Comparison of ENCODE assay signal across 21 cellular contexts in genomic region chr5:313806-314376, GRCh38. TPM values are rescaled to one million over a fixed set of nuclear protein-coding genes. Genes with fewer than 3 reads are reported as not detected.
DNase-seq lines count a peak whose midpoint lies in the region; ATAC-seq and TF ChIP-seq lines count a peak whose summit lies in the region.
"Had no signal": no experiment of that assay in that cellular context is flagged by ENCODE, and none has a peak within 500 bp of the region (broad histone marks: within the 10 kb centered on the region; RNA-seq: fewer than 3 reads in every experiment).

No MANE protein-coding gene starts in this region.

- H3K9me3 ChIP-seq in CD8-positive, alpha-beta T cell (ENCODE audit: low read length), result no peaks in the 10 kb centered on the region
- H3K9me3 ChIP-seq in DND-41 (ENCODE audit: insufficient read depth, low read length, severe bottlenecking) (no peaks in the 10 kb centered on the region), WERI-Rb-1 (ENCODE audit: severe bottlenecking) (no peaks in the 10 kb centered on the region)
- H3K9me3 ChIP-seq: MG63, SJSA1 had no signal

- intact Hi-C loops in CD8-positive, alpha-beta T cell (cut with DNase I, micrococcal nuclease), result no loop called here

- peaks cover 56% of the 10 kb centered on the region for H3K36me3 Mint-ChIP-seq in CD8-positive, alpha-beta T cell
- peaks cover 5% of the 10 kb centered on the region for H3K36me3 Mint-ChIP-seq in progenitor cell of endocrine pancreas (ENCODE audit: insufficient read depth)
- H3K36me3 Mint-ChIP-seq in HFFc6 (ENCODE audit: low read depth), result 0 out of 2 replicates have a peak, but pooled peaks cover 6% of the 10 kb centered on the region

- POLR2A ChIA-PET in CD8-positive, alpha-beta T cell (lab: Charles Lee), result no interaction called here

- peak overlapping the region; percentile 33 for H3K27ac Mint-ChIP-seq in CD8-positive, alpha-beta T cell
- H3K27ac Mint-ChIP-seq in progenitor cell of endocrine pancreas, result peak overlapping the region; percentile 82
- no peak overlapping the region for H3K27ac Mint-ChIP-seq in HFFc6

- peaks cover 5% of the 10 kb centered on the region for H3K4me1 ChIP-seq in CD8-positive, alpha-beta T cell (ENCODE audit: insufficient read depth, low read length)
- H3K4me1 ChIP-seq in DND-41 (ENCODE audit: insufficient read depth, low read length), result peaks cover 27% of the 10 kb centered on the region

- H3K79me2 ChIP-seq in DND-41 (ENCODE audit: insufficient read depth, low read length), result peaks cover 22% of the 10 kb centered on the region

- H3K4me3 ChIP-seq in CD8-positive, alpha-beta T cell (ENCODE audit: low read depth, low read length), result no peak overlapping the region
- H3K4me3 ChIP-seq in DND-41 (ENCODE audit: low read depth in 1 of 2, low read length in 2 of 2), result no peak overlapping the region
- no peak overlapping the region for H3K4me3 ChIP-seq in WERI-Rb-1 (ENCODE audit: low read depth, low read length)
- H3K4me3 ChIP-seq: GM23248, MG63, SJSA1 had no signal

- H4K20me1 ChIP-seq in DND-41 (ENCODE audit: insufficient read depth, low read length), result peaks cover 54% of the 10 kb centered on the region

- no peak for DNase-seq in CD8-positive, alpha-beta T cell
- DNase-seq in DND-41, result no peak
- DNase-seq in WERI-Rb-1, result no peak
- no peak for DNase-seq in progenitor cell of endocrine pancreas (ENCODE audit: low spot score, unreplicated experiment)
- no peak for DNase-seq in dedifferentiated amniotic fluid mesenchymal stem cell (ENCODE audit: extremely low spot score)
- no peak for DNase-seq in HFFc6
- DNase-seq in iPS-NIHi7 (ENCODE audit: extremely low spot score), result no peak
- DNase-seq: ACHN, EL, GM23248, Karpas-422, MG63, NCI-H1048, NCI-H1436, NCI-H1930, NCI-H345, PC-3, SW 1271 had no signal

- no peak overlapping the region for H2AFZ ChIP-seq in DND-41 (ENCODE audit: low read depth, low read length)
- H2AFZ ChIP-seq: GM23248 had no signal

- no peak for TF ChIP-seq CTCF in CD8-positive, alpha-beta T cell (IDR thresholded peaks at IDR 0.05)
- TF ChIP-seq CTCF in DND-41 (IDR thresholded peaks at IDR 0.05; ENCODE audit: borderline replicate concordance, extremely low read depth, low read length, poor library complexity, severe bottlenecking) (no peak), WERI-Rb-1 (IDR thresholded peaks at IDR 0.05; ENCODE audit: low read depth, low read length) (no peak), progenitor cell of endocrine pancreas (IDR thresholded peaks at IDR 0.05; ENCODE audit: unreplicated experiment) (no peak), HFFc6 (IDR thresholded peaks at IDR 0.05) (no peak)

- no peak overlapping the region for H3K4me3 Mint-ChIP-seq in CD8-positive, alpha-beta T cell
- H3K4me3 Mint-ChIP-seq in progenitor cell of endocrine pancreas (ENCODE audit: low read depth) (no peak overlapping the region), HFFc6 (no peak overlapping the region)
- H3K4me3 Mint-ChIP-seq: CD14-positive monocyte had no signal

- no peak overlapping the region for H3K27ac ChIP-seq in CD8-positive, alpha-beta T cell (ENCODE audit: low read depth, low read length)
- H3K27ac ChIP-seq in DND-41 (ENCODE audit: low read length) (0 out of 2 replicates have a peak overlapping the region, but pooled peaks have one; percentile 1), WERI-Rb-1 (peak overlapping the region; percentile 23)
- H3K27ac ChIP-seq: GM23248, SJSA1 had no signal

- no peaks in the 10 kb centered on the region for H3K27me3 ChIP-seq in CD8-positive, alpha-beta T cell (ENCODE audit: insufficient read depth, low read length)
- H3K27me3 ChIP-seq in DND-41 (ENCODE audit: insufficient read depth, low read length, poor library complexity) (no peaks in the 10 kb centered on the region), WERI-Rb-1 (ENCODE audit: insufficient read depth, low read depth, severe bottlenecking) (peaks cover 7% of the 10 kb centered on the region)
- H3K27me3 ChIP-seq: MG63, SJSA1 had no signal

- no peak overlapping the region for H3K4me2 ChIP-seq in DND-41 (ENCODE audit: insufficient read depth, low read length)

- peaks cover 7% of the 10 kb centered on the region for H3K4me1 Mint-ChIP-seq in CD8-positive, alpha-beta T cell (ENCODE audit: low read depth)
- H3K4me1 Mint-ChIP-seq in progenitor cell of endocrine pancreas (ENCODE audit: low read depth) (peaks cover 11% of the 10 kb centered on the region), HFFc6 (ENCODE audit: low read depth) (peaks cover 6% of the 10 kb centered on the region; the same call in 1 of the 2 replicates)
- H3K4me1 Mint-ChIP-seq: CD14-positive monocyte had no signal

- CTCF ChIA-PET in CD8-positive, alpha-beta T cell (lab: Charles Lee), result no interaction called here

- H3K9me3 Mint-ChIP-seq in CD8-positive, alpha-beta T cell, result no peaks in the 10 kb centered on the region
- H3K9me3 Mint-ChIP-seq in progenitor cell of endocrine pancreas (ENCODE audit: low read depth), result no peaks in the 10 kb centered on the region
- no peaks in the 10 kb centered on the region for H3K9me3 Mint-ChIP-seq in HFFc6
- H3K9me3 Mint-ChIP-seq: CD14-positive monocyte had no signal

- H3K27me3 Mint-ChIP-seq in CD8-positive, alpha-beta T cell (ENCODE audit: low read depth), result no peaks in the 10 kb centered on the region
- peaks cover 3% of the 10 kb centered on the region for H3K27me3 Mint-ChIP-seq in progenitor cell of endocrine pancreas
- peaks cover 5% of the 10 kb centered on the region for H3K27me3 Mint-ChIP-seq in HFFc6 (ENCODE audit: insufficient read depth)

- no peak for ATAC-seq in CD8-positive, alpha-beta T cell
- no peak for ATAC-seq in DND-41 (ENCODE audit: insufficient read depth, low read depth)
- ATAC-seq: HCT116, PC-3 had no signal

- no peak overlapping the region for H3K9ac ChIP-seq in DND-41 (ENCODE audit: low read depth, low read length)
- H3K9ac ChIP-seq: GM23248 had no signal

- H3K36me3 ChIP-seq in CD8-positive, alpha-beta T cell (ENCODE audit: insufficient read depth, low read length), result peaks cover 14% of the 10 kb centered on the region
- peaks cover 71% of the 10 kb centered on the region for H3K36me3 ChIP-seq in DND-41 (ENCODE audit: insufficient read depth, low read length)
- peaks cover 27% of the 10 kb centered on the region for H3K36me3 ChIP-seq in WERI-Rb-1

RNA-seq across cellular contexts. Expression of gene AHRR, which starts 7.6 kb away (rescaled TPM):
- total RNA-seq in CD8-positive, alpha-beta T cell, result under 1 TPM; 0.14 to 0.22 TPM
- 0.69 and 1.3 TPM in 2 replicates for total RNA-seq in progenitor cell of endocrine pancreas
- 10 to 100 TPM; 30.9 to 55.7 (median 51.9) TPM for total RNA-seq in HFFc6 (2021; fragmentation: NEBNext Ultra II Directional; extraction: Animal tissue kit (Norgen Biotek cat#: 25700))

RNA-seq across cellular contexts. Expression of gene PDCD6, which starts 42.4 kb away (rescaled TPM):
- 10 to 100 TPM; 34.4 to 38.7 TPM for total RNA-seq in CD8-positive, alpha-beta T cell
- total RNA-seq in progenitor cell of endocrine pancreas, result 79.2 and 87.2 TPM in 2 replicates
- total RNA-seq in HFFc6 (2021; fragmentation: NEBNext Ultra II Directional; extraction: Animal tissue kit (Norgen Biotek cat#: 25700)), result 100 to 1,000 TPM in 3 of 6 experiments, 10 to 100 TPM in 3; 89.5 to 108 (median 99.1) TPM

Comparison
In these comparisons a context has a peak if more than half of its experiments do, and no peak if none do; other contexts are left out.
1. RNA of gene AHRR, which starts 7.6 kb away (total RNA-seq): 30.9 to 55.7 TPM in HFFc6; 0.69 to 1.3 TPM in progenitor cell of endocrine pancreas and 0.14 to 0.22 TPM in CD8-positive, alpha-beta T cell; every median in the first group is over 10 times any median in the second.